Comparison of ENCODE assay signal across 20 cellular contexts in the genomic region with DNA sequence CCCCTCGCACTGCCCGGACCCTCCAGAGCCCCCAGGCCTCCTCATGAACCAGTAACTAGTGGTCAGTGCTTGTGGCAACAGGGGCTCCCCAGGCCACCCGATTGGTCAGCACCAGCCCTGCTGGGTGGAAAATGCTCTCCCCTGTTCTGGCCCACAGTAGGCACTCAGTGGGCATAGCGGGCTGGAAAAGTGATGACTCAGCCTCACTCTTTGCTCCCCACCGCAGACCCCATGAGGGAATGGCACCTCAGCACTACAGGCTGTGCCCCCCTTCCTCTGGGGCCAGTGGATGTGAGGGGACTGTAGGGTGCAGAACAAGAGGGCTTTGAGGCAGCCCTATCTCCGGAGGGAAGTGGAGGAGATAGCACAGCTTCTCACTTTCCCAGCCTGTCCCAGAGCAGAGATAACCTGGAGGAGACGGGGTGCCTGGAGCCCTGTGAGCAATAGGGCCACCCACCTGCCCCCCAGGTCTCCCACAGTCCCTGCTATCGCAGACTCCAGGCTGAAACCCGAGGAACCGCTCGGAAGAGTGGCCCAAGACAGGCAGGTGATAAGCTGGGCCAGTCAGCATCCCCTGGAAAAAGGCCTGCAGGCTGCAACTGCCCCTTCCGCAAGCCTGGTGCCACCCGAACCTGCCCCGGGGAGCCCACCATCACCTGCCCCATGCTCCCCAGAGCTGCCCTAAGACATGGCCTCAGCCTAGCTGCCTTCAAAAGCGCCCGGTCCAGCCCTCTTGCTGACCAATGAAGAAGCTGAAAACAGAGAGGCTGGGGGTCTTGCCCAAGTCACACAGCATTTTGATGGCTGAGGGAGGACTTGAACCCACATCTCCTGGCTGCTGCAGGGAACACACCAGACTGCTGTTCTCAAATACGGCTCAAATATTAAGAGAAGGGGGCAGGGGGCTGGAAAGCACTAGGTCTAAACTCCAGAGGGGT. TPM values are rescaled to one million over a fixed set of nuclear protein-coding genes. Genes with fewer than 3 reads are reported as not detected.
DNase-seq lines count a peak whose midpoint lies in the region; ATAC-seq, FAIRE-seq and TF ChIP-seq lines count a peak whose summit lies in the region.
"Had no signal": no experiment of that assay in that cellular context is flagged by ENCODE, and none has a peak within 500 bp of the region (broad histone marks: within the 10 kb centered on the region; RNA-seq: fewer than 3 reads in every experiment).

No MANE protein-coding gene starts in this region.

- 23% methylated on average over 13 of the region's 17 CpGs for WGBS in K562 (ENCODE audit: insufficient coverage, low coverage, missing lambda C conversion rate)
- WGBS in neuronal stem cell (ENCODE audit: extremely low coverage in 2 of 2, insufficient read length in 2 of 2, insufficient replicate concordance in 1 of 2), 2 donors, result no CpG with 5 or more reads among the region's 17 CpGs

- no peak for TF ChIP-seq RAD21 in K562 (CRISPR knock-in tag; conservative IDR thresholded peaks at IDR 0.05 in 1 of 2, IDR thresholded peaks at IDR 0.05 in 1 of 2)

- no peak overlapping the region for H4K91ac ChIP-seq in neuronal stem cell (ENCODE audit: low read depth, low read length, poor library complexity)

- H3K27me3 ChIP-seq in cardiac muscle cell (no peaks in the 10 kb centered on the region), K562 (ENCODE audit: control insufficient read depth in 2 of 2, insufficient read depth in 2 of 2, low read length in 2 of 2) (no peaks in the 10 kb centered on the region), neuronal stem cell (ENCODE audit: control insufficient read depth in 3 of 3, insufficient read depth in 3 of 3, low read depth in 1 of 3, low read length in 3 of 3) (no peaks in the 10 kb centered on the region)

- H3K9ac ChIP-seq in K562 (ENCODE audit: insufficient read depth in 1 of 2, low read depth in 2 of 2, low read length in 2 of 2), result peak overlapping the region in 1 of 2 experiments; percentile 77; a peak in 2 of 4 replicates
- no peak overlapping the region for H3K9ac ChIP-seq in neuronal stem cell (ENCODE audit: low read depth, low read length, poor library complexity)
- H3K9ac ChIP-seq: GM23248 had no signal

- in situ Hi-C loops in K562 (cut with MboI), result no loop called here

- no peak overlapping the region for H2AFZ ChIP-seq in K562 (ENCODE audit: low read depth, low read length)
- no peak overlapping the region for H2AFZ ChIP-seq in neuronal stem cell (ENCODE audit: low read length)
- H2AFZ ChIP-seq: GM23248 had no signal

- H3K36me3 ChIP-seq in cardiac muscle cell (no peaks in the 10 kb centered on the region), HEK293 (ENCODE audit: control insufficient read depth in 2 of 2, insufficient read depth in 1 of 2, low read length in 2 of 2) (no peaks in the 10 kb centered on the region), K562 (ENCODE audit: control insufficient read depth, insufficient read depth, low read length) (no peaks in the 10 kb centered on the region), neuronal stem cell (replicated peaks in 1 of 2; ENCODE audit: control insufficient read depth in 2 of 2, insufficient read depth in 2 of 2, low read length in 2 of 2) (no peaks in the 10 kb centered on the region)

- no peak for TF ChIP-seq POLR2A in K562 (conservative IDR thresholded peaks at IDR 0.05)

- H3K4ac ChIP-seq in neuronal stem cell (ENCODE audit: low read length), result no peak overlapping the region

- peak overlapping the region; percentile 56 for H3K14ac ChIP-seq in neuronal stem cell (ENCODE audit: low read length)

- H3K79me1 ChIP-seq in neuronal stem cell (ENCODE audit: low read depth, low read length), result no peaks in the 10 kb centered on the region

- no peak overlapping the region for H4K8ac ChIP-seq in neuronal stem cell (ENCODE audit: low read depth, low read length)

- no peaks in the 10 kb centered on the region for H3K9me1 ChIP-seq in K562 (ENCODE audit: control insufficient read depth, insufficient read depth, low read length)

- H3K23ac ChIP-seq in neuronal stem cell (ENCODE audit: low read depth, low read length, poor library complexity), result no peak overlapping the region

- H2BK12ac ChIP-seq in neuronal stem cell (ENCODE audit: low read length), result peak overlapping the region; percentile 68

- TF ChIP-seq CTCF in cardiac muscle cell (IDR thresholded peaks at IDR 0.05; ENCODE audit: low read depth, low read length) (no peak), HEK293 (tag by site-specific recombination; IDR thresholded peaks at IDR 0.05) (no peak), K562 (IDR thresholded peaks at IDR 0.05 in 2 of 3, conservative IDR thresholded peaks at IDR 0.05 in 1 of 3; ENCODE audit: insufficient read depth in 2 of 3, low read depth in 1 of 3, low read length in 3 of 3) (no peak)

- CTCF ChIA-PET in HEK293 (lab: Yijun Ruan, JAX) (interaction anchor here (0.6 to 1.0 kb wide), 3 partner anchors 17 to 42 kb away, joined by 3 to 6 read pairs (median 4); no protein-coding TSS in a partner anchor), K562 (lab: Yijun Ruan, JAX; ENCODE audit: low intra/inter-chr PET ratio) (no interaction called here)

- TF ChIP-seq EP300 in K562 (IDR thresholded peaks at IDR 0.05; ENCODE audit: low read length), result peak; percentile 66; the same call in 1 of the 2 replicates

- H3K27ac ChIP-seq in cardiac muscle cell (peak overlapping the region; percentile 43), HEK293 (ENCODE audit: extremely low read depth, low read depth, low read length) (no peak overlapping the region), K562 (ENCODE audit: extremely low read depth, low read depth, low read length) (no peak overlapping the region), neuronal stem cell (replicated peaks; ENCODE audit: low read length) (no peak overlapping the region)
- H3K27ac ChIP-seq: GM23248 had no signal

- no peaks in the 10 kb centered on the region for H4K20me1 ChIP-seq in K562 (replicated peaks; ENCODE audit: control insufficient read depth, insufficient read depth, low read length)

- POLR2A ChIA-PET in HEK293 (lab: Yijun Ruan, JAX), result interaction anchor here (0.6 kb wide), 2 partner anchors 30 to 201 kb away, joined by 3 to 4 read pairs; no protein-coding TSS in a partner anchor
- POLR2A ChIA-PET in K562 (lab: Yijun Ruan, JAX), result no interaction called here

- H3K9me3 ChIP-seq in cardiac muscle cell (ENCODE audit: low read depth) (no peaks in the 10 kb centered on the region), HEK293 (ENCODE audit: control insufficient read depth, insufficient read depth, low read depth, low read length) (no peaks in the 10 kb centered on the region), K562 (replicated peaks; ENCODE audit: control insufficient read depth, insufficient read depth, low read depth, low read length) (no peaks in the 10 kb centered on the region), neuronal stem cell (replicated peaks in 1 of 2; ENCODE audit: control insufficient read depth in 2 of 2, insufficient read depth in 1 of 2, low read depth in 1 of 2, low read length in 2 of 2) (peaks cover 7 to 9% of the 10 kb centered on the region in 2 donors)
- H3K9me3 ChIP-seq: Caco-2 had no signal

- no TSS peak for BruUV-seq in K562 (replicated peaks; lab: Mats Ljungman, UMichigan)

- DNase-seq in cardiac muscle cell (ENCODE audit: low read depth in 1 of 2, low spot score in 1 of 2) (no peak), cardiac septum (ENCODE audit: low spot score) (no peak), K562 (ENCODE audit: extremely low read depth in 1 of 4, low spot score in 3 of 4) (peak; percentile 70 to 86 (median 80)), neuronal stem cell (ENCODE audit: low spot score) (no peak), medulla oblongata (ENCODE audit: extremely low spot score) (no peak)
- DNase-seq in activated CD4-positive, alpha-beta T cell treated with anti-CD3 and anti-CD28 coated beads, Interleukin-2, amount 50 U/mL, for 4 hours, result no peak
- DNase-seq: 8988T; C1 segment of cervical spinal cord; Caco-2; CD4-positive, alpha-beta memory T cell; DMS153; DND-41; GM23248; H9; HFFc6 had no signal

- peak overlapping the region; percentile 68 for H2BK5ac ChIP-seq in neuronal stem cell (ENCODE audit: low read length)

- peak overlapping the region; percentile 26 for H2BK120ac ChIP-seq in neuronal stem cell (ENCODE audit: low read depth, low read length)

- ATAC-seq in K562, result peak; percentile 75
- ATAC-seq: GM12878, HCT116 had no signal

- peak; percentile 79 for FAIRE-seq in K562 (lab: Jason Lieb, UNC)
- FAIRE-seq: G401.6, GM12878, GM19239 had no signal

- H3K4me1 ChIP-seq in cardiac muscle cell (ENCODE audit: low read depth) (peaks cover 5% of the 10 kb centered on the region), HEK293 (ENCODE audit: control insufficient read depth, insufficient read depth, low read length) (no peaks in the 10 kb centered on the region; the same call in 1 of the 2 replicates), K562 (replicated peaks in 1 of 2; ENCODE audit: control insufficient read depth in 2 of 2, insufficient read depth in 2 of 2, low read length in 2 of 2) (peaks cover 10 to 33% of the 10 kb centered on the region in 2 experiments; a peak in 3 of 5 replicates), neuronal stem cell (ENCODE audit: control insufficient read depth in 2 of 2, insufficient read depth in 1 of 2, low read depth in 1 of 2, low read length in 2 of 2) (peaks cover 0 to 5% of the 10 kb centered on the region in 2 donors)
- H3K4me1 ChIP-seq: Caco-2 had no signal

- H3K79me2 ChIP-seq in K562 (ENCODE audit: control insufficient read depth, insufficient read depth, low read length), result no peaks in the 10 kb centered on the region

- H3K18ac ChIP-seq in neuronal stem cell (ENCODE audit: low read length), result peak overlapping the region; percentile 58

- intact Hi-C loops in cardiac septum (cut with DNase I), result no loop called here
- intact Hi-C loops in K562 (cut with micrococcal nuclease), result no loop called here

- H2AK5ac ChIP-seq in neuronal stem cell (ENCODE audit: low read depth, low read length), result peak overlapping the region; percentile 85

- H3K4me2 ChIP-seq in K562 (ENCODE audit: insufficient read depth, low read length) (peak overlapping the region; percentile 13; the same call in 1 of the 2 replicates), neuronal stem cell (ENCODE audit: insufficient read depth, low read length, poor library complexity, severe bottlenecking) (no peak overlapping the region)

- H2BK15ac ChIP-seq in neuronal stem cell (ENCODE audit: low read length), result no peak overlapping the region

- H3K4me3 ChIP-seq in cardiac muscle cell (no peak overlapping the region), HEK293 (ENCODE audit: low read depth, low read length) (no peak overlapping the region), K562 (no peak overlapping the region), neuronal stem cell (ENCODE audit: low read length in 2 of 2) (no peak overlapping the region)
- H3K4me3 ChIP-seq: GM12878, GM23248 had no signal

RNA-seq across cellular contexts. Expression of gene PDGFB, which starts 29.4 kb away (rescaled TPM):
- total RNA-seq in cardiac muscle cell (15.3 and 18.2 TPM in 2 replicates), cardiac septum (21.2 TPM), K562 (2014; rRNA removed) (0.69 and 1.1 TPM in 2 replicates), K562 (2014; rRNA removed; fragmentation: Illumina TruSeq; extraction: Trizol) (0.13 and 0.22 TPM in 2 replicates), K562 (2015; rRNA removed; fragmentation: Illumina TruSeq; extraction: Trizol) (0.11 TPM in 1 of 2 replicates, not detected in the other), K562 (2021) (1.2 and 1.4 TPM in 2 replicates)
- polyA plus RNA-seq in cardiac muscle cell (8.6 and 9.8 TPM in 2 replicates), K562 (2011; rRNA removed) (3.6 and 4.0 TPM in 2 replicates), K562 (2014; fragmentation: Illumina TruSeq; extraction: Trizol) (0.40 and 0.89 TPM in 2 replicates), K562 (2014; fragmentation: Nextera tagmentation; extraction: Ambion mirVana) (under 1 TPM; 0.07 to 0.15 TPM), K562 (2014; rRNA removed) (0.50 and 0.56 TPM in 2 replicates)
- total RNA-seq in K562 (2011; cell fraction: chromatin; rRNA removed; ENCODE audit: low replicate concordance), result 4.7 and 16.7 TPM in 2 replicates
- 12.4 and 26.7 TPM in 2 replicates for total RNA-seq in K562 (2011; cell fraction: nucleolus; rRNA removed)
- 8.9 and 13.1 TPM in 2 replicates for total RNA-seq in K562 (2011; cell fraction: nucleoplasm; rRNA removed)
- 4.9 and 8.7 TPM in 2 replicates for polyA plus RNA-seq in K562 (2011; cell fraction: cytosol; rRNA removed)
- 8.4 and 18.7 TPM in 2 replicates for polyA plus RNA-seq in K562 (2011; cell fraction: nucleus; rRNA removed)
- 0.32 and 1.7 TPM in 2 replicates for polyA plus RNA-seq in K562 (2012)
- polyA minus RNA-seq in K562 (2011; rRNA and poly(A)+ RNA removed), result 3.8 and 6.7 TPM in 2 replicates
- polyA minus RNA-seq in K562 (2011; cell fraction: cytosol; rRNA and poly(A)+ RNA removed), result 7.7 and 8.4 TPM in 2 replicates
- 3.2 and 4.0 TPM in 2 replicates for polyA minus RNA-seq in K562 (2011; cell fraction: nucleus; rRNA and poly(A)+ RNA removed)
- polyA plus RNA-seq in neuronal stem cell (2013, experiment 1 of 2), result 2.6 TPM
- 2.8 TPM for polyA plus RNA-seq in neuronal stem cell (2013, experiment 2 of 2)
- total RNA-seq: GM23248, HFFc6 had no signal

RNA-seq across cellular contexts. Expression of gene RPL3, which starts 45.2 kb away (rescaled TPM):
- total RNA-seq in cardiac muscle cell (2,304 and 2,959 TPM in 2 replicates), cardiac septum (317 TPM), K562 (2014; rRNA removed) (2,245 and 2,417 TPM in 2 replicates), K562 (2014; rRNA removed; fragmentation: Illumina TruSeq; extraction: Trizol) (1,384 and 1,624 TPM in 2 replicates), K562 (2015; rRNA removed; fragmentation: Illumina TruSeq; extraction: Trizol) (1,989 and 2,037 TPM in 2 replicates), K562 (2021) (1,960 and 1,995 TPM in 2 replicates)
- polyA plus RNA-seq in cardiac muscle cell (1,107 and 1,423 TPM in 2 replicates), K562 (2011; rRNA removed) (3,220 and 3,989 TPM in 2 replicates), K562 (2014; fragmentation: Illumina TruSeq; extraction: Trizol) (2,565 and 2,747 TPM in 2 replicates), K562 (2014; fragmentation: Nextera tagmentation; extraction: Ambion mirVana) (1,000 to 10,000 TPM; 3,338 to 4,066 TPM), K562 (2014; rRNA removed) (2,749 and 3,057 TPM in 2 replicates)
- total RNA-seq in K562 (2011; cell fraction: chromatin; rRNA removed; ENCODE audit: low replicate concordance), result 772 and 1,506 TPM in 2 replicates
- 1,570 and 1,591 TPM in 2 replicates for total RNA-seq in K562 (2011; cell fraction: nucleolus; rRNA removed)
- total RNA-seq in K562 (2011; cell fraction: nucleoplasm; rRNA removed), result 1,390 and 1,690 TPM in 2 replicates
- 4,199 and 5,450 TPM in 2 replicates for polyA plus RNA-seq in K562 (2011; cell fraction: cytosol; rRNA removed)
- polyA plus RNA-seq in K562 (2011; cell fraction: nucleus; rRNA removed), result 2,091 and 2,598 TPM in 2 replicates
- polyA plus RNA-seq in K562 (2012), result 3,035 and 4,256 TPM in 2 replicates
- 1,664 and 1,688 TPM in 2 replicates for polyA minus RNA-seq in K562 (2011; rRNA and poly(A)+ RNA removed)
- polyA minus RNA-seq in K562 (2011; cell fraction: cytosol; rRNA and poly(A)+ RNA removed), result 1,079 and 1,282 TPM in 2 replicates
- polyA minus RNA-seq in K562 (2011; cell fraction: nucleus; rRNA and poly(A)+ RNA removed), result 554 and 1,072 TPM in 2 replicates
- polyA plus RNA-seq in neuronal stem cell (2013, experiment 1 of 2), result 3,109 TPM
- 3,051 TPM for polyA plus RNA-seq in neuronal stem cell (2013, experiment 2 of 2)

Comparison
In these comparisons a context has a peak if more than half of its experiments do, and no peak if none do; other contexts are left out.
1. DNase-seq: peak in K562 (4 of 4); none in cardiac muscle cell (0 of 2), cardiac septum (single experiment), neuronal stem cell (single experiment), medulla oblongata (single experiment) and activated CD4-positive, alpha-beta T cell treated with anti-CD3 and anti-CD28 coated beads, Interleukin-2, amount 50 U/mL, for 4 hours (0 of 2).